In the genomic region with DNA sequence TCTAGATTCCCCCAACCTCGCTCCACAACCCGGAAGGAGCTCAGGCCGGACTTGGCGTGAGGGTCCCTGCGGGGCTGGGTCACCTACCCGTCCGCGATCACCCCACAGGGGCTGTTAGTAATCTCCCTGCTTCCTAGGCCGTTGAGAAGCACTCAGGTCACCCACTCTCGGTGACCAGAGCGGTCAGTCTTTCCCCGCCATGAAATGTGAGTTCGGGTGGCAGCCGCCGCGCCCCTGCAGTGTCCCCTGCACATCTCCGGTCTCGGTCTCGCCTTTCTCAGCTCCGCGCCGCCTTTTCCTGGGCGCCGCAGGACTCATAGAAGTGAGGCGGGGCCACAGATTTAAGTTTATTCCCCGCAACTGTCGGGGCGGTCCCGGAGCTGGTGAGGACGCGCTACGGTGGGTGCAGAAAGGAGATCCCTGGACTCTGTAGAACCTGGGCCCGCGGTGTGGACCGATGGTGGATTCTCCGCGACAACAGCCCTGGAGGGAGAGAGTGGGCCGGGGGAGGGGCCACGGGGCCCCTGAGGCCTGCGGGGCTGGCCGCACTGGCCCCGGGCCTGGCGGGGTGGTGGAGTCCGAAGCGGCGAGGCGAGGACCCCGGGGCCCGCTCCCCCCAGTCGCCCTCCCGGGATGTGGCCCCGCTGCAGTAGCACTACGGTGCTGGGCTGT, we compare ENCODE assay signal across 15 cellular contexts. TPM values are rescaled to one million over a fixed set of nuclear protein-coding genes. Genes with fewer than 3 reads are reported as not detected.
DNase-seq lines count a peak whose midpoint lies in the region; ATAC-seq, FAIRE-seq and TF ChIP-seq lines count a peak whose summit lies in the region.
"Had no signal": no experiment of that assay in that cellular context is flagged by ENCODE, and none has a peak within 500 bp of the region (broad histone marks: within the 10 kb centered on the region; RNA-seq: fewer than 3 reads in every experiment).

No MANE protein-coding gene starts in this region.

- peak overlapping the region; percentile 20 for H2AK5ac ChIP-seq in neuronal stem cell (ENCODE audit: low read depth, low read length)

- POLR2A ChIA-PET in HepG2 (lab: Yijun Ruan, JAX): no interaction called here

- peak overlapping the region; percentile 97 for H3K18ac ChIP-seq in neuronal stem cell (ENCODE audit: low read length)

- no peak for DNase-seq in HepG2 (ENCODE audit: low spot score)
- DNase-seq in right lobe of liver: no peak
- DNase-seq in hepatocyte (ENCODE audit: low spot score): no peak
- peak; percentile 54 for DNase-seq in neuronal stem cell (ENCODE audit: low spot score)
- DNase-seq in GM23248: no peak
- no peak for DNase-seq in T-helper 17 cell
- no peak for DNase-seq in NCI-H128 (lab: John Stamatoyannopoulos, UW; ENCODE audit: unreplicated experiment)
- DNase-seq: activated T-cell treated with anti-CD3 and anti-CD28 coated beads, Interleukin-2, amount 50 U/mL, for 1 hour; Calu3; islet precursor cell; T-helper 1 cell had no signal

- no peak overlapping the region for H3K27ac Mint-ChIP-seq in T-helper 17 cell
- H3K27ac Mint-ChIP-seq: dendritic cell treated with granulocyte-macrophage colony-stimulating factor and Interleukin-4, amounts not matched to agents 40 ng/mL and 50 ng/mL, for 4 days had no signal

- peak overlapping the region; percentile 57 for H2BK120ac ChIP-seq in neuronal stem cell (ENCODE audit: low read depth, low read length)

- CTCF ChIA-PET in HepG2 (lab: Yijun Ruan, JAX; ENCODE audit: low intra/inter-chr PET ratio, low total read pairs): no interaction called here

- no peak overlapping the region for H2AFZ ChIP-seq in HepG2 (ENCODE audit: low read length)
- H2AFZ ChIP-seq in hepatocyte: peak overlapping the region; percentile 40
- H2AFZ ChIP-seq in neuronal stem cell (ENCODE audit: low read length): peak overlapping the region; percentile 86
- no peak overlapping the region for H2AFZ ChIP-seq in GM23248

- no peaks in the 10 kb centered on the region for H3K79me1 ChIP-seq in neuronal stem cell (ENCODE audit: low read depth, low read length)

- H3K36me3 ChIP-seq in HepG2 (replicated peaks in 1 of 2; ENCODE audit: control insufficient read depth in 1 of 2, insufficient read depth in 2 of 2, low read length in 2 of 2) (no peaks in the 10 kb centered on the region), right lobe of liver (no peaks in the 10 kb centered on the region), hepatocyte (replicated peaks; ENCODE audit: insufficient read depth, low read depth) (no peaks in the 10 kb centered on the region), neuronal stem cell (replicated peaks in 1 of 2; ENCODE audit: control insufficient read depth in 2 of 2, insufficient read depth in 2 of 2, low read length in 2 of 2) (peaks cover 0 to 10% of the 10 kb centered on the region in 2 donors), GM23248 (ENCODE audit: low read depth) (no peaks in the 10 kb centered on the region)
- H3K36me3 ChIP-seq: tibial nerve had no signal

- H4K20me1 ChIP-seq in HepG2 (ENCODE audit: insufficient read depth, low read length): no peaks in the 10 kb centered on the region
- H4K20me1 ChIP-seq in hepatocyte (ENCODE audit: insufficient read depth, poor library complexity, severe bottlenecking): no peaks in the 10 kb centered on the region
- H4K20me1 ChIP-seq in GM23248 (ENCODE audit: insufficient read depth): no peaks in the 10 kb centered on the region

- H3K4me2 ChIP-seq in HepG2 (ENCODE audit: low read depth, low read length) (peak overlapping the region; percentile 61), hepatocyte (peak overlapping the region; percentile 74), neuronal stem cell (ENCODE audit: insufficient read depth, low read length, poor library complexity, severe bottlenecking) (peak overlapping the region; percentile 88), GM23248 (ENCODE audit: unreplicated experiment) (no peak overlapping the region)

- intact Hi-C loops in HepG2 (cut with micrococcal nuclease; ENCODE audit: unreplicated experiment) (loop anchor here (5.0 kb wide), 1 partner anchor 232 kb away; no protein-coding TSS in a partner anchor), right lobe of liver (cut with DNase I) (no loop called here)

- peak overlapping the region; percentile 75 for H3K23ac ChIP-seq in neuronal stem cell (ENCODE audit: low read depth, low read length, poor library complexity)

- peak overlapping the region; percentile 87 for H4K91ac ChIP-seq in neuronal stem cell (ENCODE audit: low read depth, low read length, poor library complexity)

- no peak overlapping the region for H3K4me3 Mint-ChIP-seq in T-helper 17 cell
- H3K4me3 Mint-ChIP-seq: dendritic cell treated with granulocyte-macrophage colony-stimulating factor and Interleukin-4, amounts not matched to agents 40 ng/mL and 50 ng/mL, for 4 days had no signal

- peaks cover 59% of the 10 kb centered on the region for H3K27me3 Mint-ChIP-seq in T-helper 17 cell

- H2BK15ac ChIP-seq in neuronal stem cell (ENCODE audit: low read length): peak overlapping the region; percentile 2

- H3K9me2 ChIP-seq in hepatocyte (replicated peaks; ENCODE audit: insufficient read depth) (no peaks in the 10 kb centered on the region), GM23248 (ENCODE audit: insufficient read depth) (no peaks in the 10 kb centered on the region)

- H3K79me2 ChIP-seq in HepG2 (ENCODE audit: insufficient read depth, low read length): no peaks in the 10 kb centered on the region
- H3K79me2 ChIP-seq in hepatocyte: no peaks in the 10 kb centered on the region
- no peaks in the 10 kb centered on the region for H3K79me2 ChIP-seq in GM23248 (ENCODE audit: insufficient read depth)

- no peak overlapping the region for H4K8ac ChIP-seq in neuronal stem cell (ENCODE audit: low read depth, low read length)

- H2BK12ac ChIP-seq in neuronal stem cell (ENCODE audit: low read length): no peak overlapping the region

- FAIRE-seq in HepG2 (lab: Jason Lieb, UNC): no peak

- TF ChIP-seq EP300 in HepG2 (IDR thresholded peaks at IDR 0.05; ENCODE audit: low read depth in 2 of 2, low read length in 2 of 2) (no peak), HepG2 (CRISPR knock-in tag; IDR thresholded peaks at IDR 0.05; ENCODE audit: borderline replicate concordance) (no peak)

- H3K4me3 ChIP-seq in HepG2 (replicated peaks in 1 of 3; ENCODE audit: insufficient read depth in 1 of 3, low read depth in 2 of 3, low read length in 3 of 3) (peak overlapping the region in 2 of 3 experiments; percentile 47 to 68; a peak in 4 of 6 replicates), right lobe of liver (no peak overlapping the region), hepatocyte (no peak overlapping the region), neuronal stem cell (ENCODE audit: low read length in 2 of 2) (peak overlapping the region; percentile 16 to 80), GM23248 (no peak overlapping the region)

- no peaks in the 10 kb centered on the region for H3F3A ChIP-seq in GM23248 (ENCODE audit: insufficient read depth)

- no TSS peak for BruUV-seq in HepG2 (replicated peaks; lab: Mats Ljungman, UMichigan)

- H3K27me3 ChIP-seq in HepG2 (ENCODE audit: control insufficient read depth in 1 of 2, insufficient read depth in 2 of 2, low read length in 2 of 2): peaks cover 9 to 59% of the 10 kb centered on the region in 2 experiments
- H3K27me3 ChIP-seq in right lobe of liver: peaks cover 23 to 59% of the 10 kb centered on the region in 2 donors
- peaks cover 100% of the 10 kb centered on the region for H3K27me3 ChIP-seq in hepatocyte
- H3K27me3 ChIP-seq in neuronal stem cell (ENCODE audit: control insufficient read depth in 3 of 3, insufficient read depth in 3 of 3, low read depth in 1 of 3, low read length in 3 of 3): peaks cover 0 to 99% (median 0%) of the 10 kb centered on the region in 3 experiments
- H3K27me3 ChIP-seq in GM23248 (replicated peaks; ENCODE audit: insufficient read depth): peaks cover 74% of the 10 kb centered on the region

- H3K9me3 ChIP-seq in HepG2 (ENCODE audit: low read length): no peaks in the 10 kb centered on the region
- no peaks in the 10 kb centered on the region for H3K9me3 ChIP-seq in right lobe of liver
- H3K9me3 ChIP-seq in hepatocyte (ENCODE audit: low read depth): no peaks in the 10 kb centered on the region
- peaks cover 0 to 9% of the 10 kb centered on the region in 2 donors for H3K9me3 ChIP-seq in neuronal stem cell (replicated peaks in 1 of 2; ENCODE audit: control insufficient read depth in 2 of 2, insufficient read depth in 1 of 2, low read depth in 1 of 2, low read length in 2 of 2)
- no peaks in the 10 kb centered on the region for H3K9me3 ChIP-seq in GM23248 (ENCODE audit: low read depth)
- no peaks in the 10 kb centered on the region for H3K9me3 ChIP-seq in T-helper 17 cell (ENCODE audit: control insufficient read depth, low read length, poor library complexity, severe bottlenecking)
- H3K9me3 ChIP-seq: tibial nerve had no signal

- in situ Hi-C loops in HepG2 (cut with HindIII; ENCODE audit: extremely low pct_ligation_motif_present, low pct_unique_long_range_greater_than_20kb): no loop called here
- in situ Hi-C loops in GM23248 (cut with MboI): no loop called here

- H3K9ac ChIP-seq in HepG2 (ENCODE audit: insufficient read depth, low read depth, low read length) (no peak overlapping the region), neuronal stem cell (ENCODE audit: low read depth, low read length, poor library complexity) (peak overlapping the region; percentile 71), GM23248 (no peak overlapping the region)

- TF ChIP-seq CTCF in HepG2 (CRISPR knock-in tag; IDR thresholded peaks at IDR 0.05): no peak
- TF ChIP-seq CTCF in right lobe of liver (IDR thresholded peaks at IDR 0.05): no peak
- TF ChIP-seq CTCF in hepatocyte (IDR thresholded peaks at IDR 0.05; ENCODE audit: poor library complexity): no peak

- no peaks in the 10 kb centered on the region for H3K4me1 Mint-ChIP-seq in T-helper 17 cell

- H3K27ac ChIP-seq in HepG2 (ENCODE audit: extremely low read length, insufficient read depth, low read length) (no peak overlapping the region), right lobe of liver (no peak overlapping the region), hepatocyte (no peak overlapping the region), neuronal stem cell (replicated peaks; ENCODE audit: low read length) (peak overlapping the region; percentile 62), GM23248 (no peak overlapping the region)
- H3K27ac ChIP-seq: tibial nerve had no signal

- TF ChIP-seq POLR2A in HepG2 (IDR thresholded peaks at IDR 0.05; ENCODE audit: insufficient read depth in 1 of 2, low read depth in 2 of 2, low read length in 2 of 2) (no peak), right lobe of liver (IDR thresholded peaks at IDR 0.05) (no peak)

- peak overlapping the region; percentile 17 for H3K4ac ChIP-seq in neuronal stem cell (ENCODE audit: low read length)

- peak overlapping the region; percentile 88 for H2BK5ac ChIP-seq in neuronal stem cell (ENCODE audit: low read length)

- ATAC-seq in HepG2 (peak; percentile 42), right lobe of liver (no peak), T-helper 17 cell (no peak), GM21529 (IDR thresholded peaks at IDR 0.05; ENCODE audit: unreplicated experiment) (no peak)

- no peak for TF ChIP-seq RAD21 in HepG2 (CRISPR knock-in tag; IDR thresholded peaks at IDR 0.05)

- H3K36me3 Mint-ChIP-seq in T-helper 17 cell (ENCODE audit: low read depth): peaks cover 4% of the 10 kb centered on the region

- 43% methylated on average over 25 of the region's 53 CpGs for WGBS in HepG2 (ENCODE audit: low lambda C conversion rate)
- 18% methylated on average over 2 of the region's 53 CpGs for WGBS in right lobe of liver (ENCODE audit: insufficient coverage, low coverage, low lambda C conversion rate, missing lambda C conversion rate)
- WGBS in hepatocyte (ENCODE audit: low lambda C conversion rate, missing lambda C conversion rate): 1% methylated on average over 37 of the region's 53 CpGs
- WGBS in neuronal stem cell (ENCODE audit: extremely low coverage in 2 of 2, insufficient read length in 2 of 2, insufficient replicate concordance in 1 of 2), 2 donors: no CpG with 5 or more reads among the region's 53 CpGs
- 6 to 11% methylated on average over 43 to 50 of the region's 53 CpGs for WGBS in GM23248 (ENCODE audit: low coverage in 1 of 2, low lambda C conversion rate in 2 of 2, missing lambda C conversion rate in 2 of 2), 2 experiments

- peaks cover 10% of the 10 kb centered on the region; the same call in 1 of the 2 replicates for H3K4me1 ChIP-seq in HepG2 (ENCODE audit: insufficient read depth, low read length)
- peaks cover 0 to 13% (median 5%) of the 10 kb centered on the region in 4 donors for H3K4me1 ChIP-seq in right lobe of liver
- peaks cover 14% of the 10 kb centered on the region for H3K4me1 ChIP-seq in hepatocyte (ENCODE audit: insufficient read depth)
- H3K4me1 ChIP-seq in neuronal stem cell (ENCODE audit: control insufficient read depth in 2 of 2, insufficient read depth in 1 of 2, low read depth in 1 of 2, low read length in 2 of 2): peaks cover 4 to 10% of the 10 kb centered on the region in 2 donors
- H3K4me1 ChIP-seq in GM23248 (ENCODE audit: insufficient read depth): no peaks in the 10 kb centered on the region

- H3K14ac ChIP-seq in neuronal stem cell (ENCODE audit: low read length): no peak overlapping the region

RNA-seq across cellular contexts. Expression of a gene that starts 4.5 kb away (rescaled TPM):
- total RNA-seq in HepG2 (2016; rRNA removed; fragmentation: Illumina TruSeq; extraction: Trizol) (not detected in 2 replicates), right lobe of liver (not detected), hepatocyte (not detected in 2 replicates), T-helper 17 cell (not detected)
- not detected in 2 replicates for total RNA-seq in HepG2 (2016; cell fraction: cytosol; rRNA removed; fragmentation: Illumina TruSeq; extraction: Trizol; ENCODE audit: low read depth)
- total RNA-seq in HepG2 (2016; cell fraction: insoluble cytoplasmic fraction; rRNA removed; fragmentation: Illumina TruSeq; extraction: Trizol): not detected in 2 replicates
- total RNA-seq in HepG2 (2016; cell fraction: membrane; rRNA removed; fragmentation: Illumina TruSeq; extraction: Trizol): not detected in 2 replicates
- total RNA-seq in HepG2 (2016; cell fraction: nucleus; rRNA removed; fragmentation: Illumina TruSeq; extraction: Trizol): not detected in 2 replicates
- polyA plus RNA-seq in HepG2 (2011; rRNA removed) (not detected in 2 replicates), hepatocyte (0.13 and 0.19 TPM in 2 replicates), GM23248 (2016; fragmentation: Nextera tagmentation; extraction: Ambion mirVana) (not detected in 2 replicates)
- not detected in 2 replicates for polyA plus RNA-seq in HepG2 (2011; cell fraction: cytosol; rRNA removed)
- not detected in 2 replicates for polyA plus RNA-seq in HepG2 (2011; cell fraction: nucleus; rRNA removed)
- polyA plus RNA-seq in HepG2 (2012): not detected in 2 replicates
- not detected in 2 replicates for polyA plus RNA-seq in HepG2 (2016; cell fraction: cytosol; fragmentation: Illumina TruSeq; extraction: Trizol; ENCODE audit: low read depth)
- not detected in 2 replicates for polyA plus RNA-seq in HepG2 (2016; cell fraction: insoluble cytoplasmic fraction; fragmentation: Illumina TruSeq; extraction: Trizol; ENCODE audit: low read depth)
- not detected in 2 replicates for polyA plus RNA-seq in HepG2 (2016; cell fraction: membrane; fragmentation: Illumina TruSeq; extraction: Trizol; ENCODE audit: low read depth)
- polyA plus RNA-seq in HepG2 (2016; cell fraction: nucleus; fragmentation: Illumina TruSeq; extraction: Trizol; ENCODE audit: insufficient read depth, low read depth): not detected in 2 replicates
- polyA minus RNA-seq in HepG2 (2011; rRNA and poly(A)+ RNA removed; ENCODE audit: low replicate concordance): not detected in 2 replicates
- polyA minus RNA-seq in HepG2 (2011; cell fraction: cytosol; rRNA and poly(A)+ RNA removed): not detected in 2 replicates
- polyA minus RNA-seq in HepG2 (2011; cell fraction: nucleus; rRNA and poly(A)+ RNA removed): not detected in 2 replicates
- polyA plus RNA-seq in neuronal stem cell (2013, experiment 1 of 2): 186 TPM
- 185 TPM for polyA plus RNA-seq in neuronal stem cell (2013, experiment 2 of 2)
- total RNA-seq in GM23248 (2014; rRNA removed; shearing (Covaris generic)): not detected in 2 replicates
- total RNA-seq: Calu3, myocyte had no signal

Comparison
In these comparisons a context has a peak if more than half of its experiments do, and no peak if none do; other contexts are left out.
1. H3K4me3 ChIP-seq: peak in HepG2 (2 of 3) and neuronal stem cell (2 of 2); none in right lobe of liver (0 of 3), hepatocyte (single experiment) and GM23248 (single experiment).
2. H2AFZ ChIP-seq: peak in hepatocyte (single experiment) and neuronal stem cell (single experiment); none in HepG2 (single experiment) and GM23248 (single experiment).